8 cellular contexts compared by ENCODE assay signal in the genomic region with DNA sequence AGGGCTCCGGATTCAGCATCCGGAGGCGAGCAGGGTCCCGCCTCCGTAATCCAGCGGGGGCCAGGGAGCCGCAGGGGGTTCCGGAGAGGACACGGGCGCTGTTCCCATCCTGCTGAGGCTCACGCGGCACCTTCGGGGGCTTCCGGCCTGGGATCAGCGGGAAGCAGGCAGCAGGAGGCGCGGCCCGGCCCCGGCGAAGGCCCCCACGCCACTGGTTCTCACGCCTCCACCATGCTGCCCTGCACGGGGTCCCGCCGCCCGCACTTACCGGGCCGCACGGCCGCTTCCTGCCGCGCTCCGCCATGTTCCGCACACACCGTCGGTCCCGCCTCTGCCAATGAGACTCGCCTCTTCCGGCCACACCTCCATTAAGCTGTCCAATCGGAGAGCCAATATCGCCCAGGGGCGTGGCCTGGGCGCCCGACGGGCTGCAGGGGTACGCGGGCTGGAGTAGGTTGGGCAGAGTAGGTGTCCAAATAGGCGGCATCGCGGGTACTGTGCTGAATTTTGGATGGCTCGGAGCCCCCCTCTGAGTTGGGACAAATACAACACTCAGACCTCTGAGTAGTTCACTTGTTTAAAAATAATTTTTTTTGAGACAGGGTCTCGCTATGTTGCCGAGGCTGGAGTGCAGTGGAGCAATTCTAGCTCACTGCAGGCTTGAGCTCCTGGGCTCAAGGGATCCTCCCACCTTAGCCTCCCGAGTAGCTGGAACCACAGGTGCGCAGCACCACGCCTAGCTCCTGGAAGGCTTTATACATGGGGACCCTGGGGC. TPM values are rescaled to one million over a fixed set of nuclear protein-coding genes. Genes with fewer than 3 reads are reported as not detected.
DNase-seq lines count a peak whose midpoint lies in the region; ATAC-seq, FAIRE-seq and TF ChIP-seq lines count a peak whose summit lies in the region.

A gene with protein sequence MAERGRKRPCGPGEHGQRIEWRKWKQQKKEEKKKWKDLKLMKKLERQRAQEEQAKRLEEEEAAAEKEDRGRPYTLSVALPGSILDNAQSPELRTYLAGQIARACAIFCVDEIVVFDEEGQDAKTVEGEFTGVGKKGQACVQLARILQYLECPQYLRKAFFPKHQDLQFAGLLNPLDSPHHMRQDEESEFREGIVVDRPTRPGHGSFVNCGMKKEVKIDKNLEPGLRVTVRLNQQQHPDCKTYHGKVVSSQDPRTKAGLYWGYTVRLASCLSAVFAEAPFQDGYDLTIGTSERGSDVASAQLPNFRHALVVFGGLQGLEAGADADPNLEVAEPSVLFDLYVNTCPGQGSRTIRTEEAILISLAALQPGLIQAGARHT (minus strand): TSS at position 318 of the 775 bp plus-strand sequence. CDS start 14 bp downstream, at position 304.

- no peaks in the 10 kb centered on the region for H3K27me3 Mint-ChIP-seq in progenitor cell of endocrine pancreas

- ATAC-seq in HG02852 (IDR thresholded peaks at IDR 0.05; ENCODE audit: unreplicated experiment) (peak; percentile 98), left cardiac atrium (peak; percentile 99 to 100)

- H3K27ac Mint-ChIP-seq in progenitor cell of endocrine pancreas: peak within 1 kb of the TSS; percentile 92

- FAIRE-seq in GM12892 (lab: Jason Lieb, UNC): peak; percentile 95

- no peak for TF ChIP-seq CTCF in progenitor cell of endocrine pancreas (IDR thresholded peaks at IDR 0.05; ENCODE audit: unreplicated experiment)

- H3K36me3 Mint-ChIP-seq in progenitor cell of endocrine pancreas (ENCODE audit: insufficient read depth): peaks cover 13% of the 10 kb centered on the region

- peak; percentile 95 for TF ChIP-seq POLR2A in GM12892 (IDR thresholded peaks at IDR 0.05; ENCODE audit: low read depth, low read length)

- peaks cover 8% of the 10 kb centered on the region for H3K4me1 Mint-ChIP-seq in progenitor cell of endocrine pancreas (ENCODE audit: low read depth)

- no peaks in the 10 kb centered on the region for H3K9me3 Mint-ChIP-seq in progenitor cell of endocrine pancreas (ENCODE audit: low read depth)

- peak within 1 kb of the TSS; percentile 88 for H3K4me3 Mint-ChIP-seq in progenitor cell of endocrine pancreas (ENCODE audit: low read depth)

- DNase-seq in GM12892 (ENCODE audit: insufficient read length) (peak; percentile 99), NCI-H146 (lab: John Stamatoyannopoulos, UW) (peak; percentile 88), amniotic stem cell (lab: John Stamatoyannopoulos, UW) (peak; percentile 92), left cardiac atrium (peak; percentile 94), progenitor cell of endocrine pancreas (ENCODE audit: low spot score, unreplicated experiment) (peak; percentile 87), ureter (ENCODE audit: low spot score) (peak; percentile 95)

- intact Hi-C loops in T-helper 1 cell treated with Interleukin-12 subunit alpha and Interleukin-12 subunit beta and Interleukin-4 antibody, amounts not matched to agents 30 ng/mL and 1 ng/mL, for 36 hours (cut with micrococcal nuclease): loop anchor here (1.0 to 5.0 kb wide), 12 partner anchors 11 to 507 kb away; a partner anchor contains a TSS
- intact Hi-C loops in left cardiac atrium (cut with DNase I): no loop called here

RNA-seq across cellular contexts. Expression of the gene that starts here (rescaled TPM):
- polyA plus RNA-seq in GM12892 (2012; ENCODE audit: missing spikeins): 18.7 TPM
- total RNA-seq in T-helper 1 cell treated with Interleukin-12 subunit alpha and Interleukin-12 subunit beta and Interleukin-4 antibody, amounts not matched to agents 30 ng/mL and 1 ng/mL, for 36 hours: 93.1 and 105 TPM in 2 replicates
- total RNA-seq in left cardiac atrium (10 to 100 TPM; 18.5 to 20.9 TPM), progenitor cell of endocrine pancreas (47.5 and 57.9 TPM in 2 replicates), ureter (55.7 TPM)

Comparison
In these comparisons a context has a peak if more than half of its experiments do, and no peak if none do; other contexts are left out.
1. Peak in every context shown above with its lines: DNase-seq and ATAC-seq.